1 cellular context compared by ENCODE assay signal in the genomic region with DNA sequence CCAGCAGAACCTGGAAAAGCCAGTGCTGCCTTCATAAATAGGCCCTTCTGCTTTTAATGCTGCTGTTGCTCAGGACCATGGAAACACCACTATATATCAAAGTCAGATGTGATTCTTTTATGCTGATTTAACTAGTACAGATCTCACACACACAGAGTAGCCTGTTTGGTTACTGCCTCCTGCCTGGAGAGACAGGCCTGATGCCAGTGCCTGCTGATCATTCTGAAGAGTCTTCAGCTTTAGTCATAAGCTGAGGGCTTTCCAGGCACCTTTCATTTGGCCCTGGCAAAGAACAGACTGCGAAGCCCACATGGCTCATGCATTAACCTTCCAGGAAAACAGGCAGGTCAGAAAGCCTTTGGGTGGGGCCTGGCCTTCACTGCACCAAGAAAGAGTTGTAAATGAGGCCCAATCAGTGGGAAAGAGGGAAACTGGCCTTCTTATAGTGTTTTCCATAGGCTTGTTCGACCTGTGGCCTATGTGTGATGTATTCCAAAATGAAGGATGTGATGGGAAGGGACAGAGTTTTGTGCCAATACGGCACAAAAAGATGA.
TF ChIP-seq lines count a peak whose summit lies in the region.

No MANE protein-coding gene starts in this region.

TF ChIP-seq in SK-N-SH treated with all-trans-retinoic acid at 6 μM for 48 hours, 23 proteins besides CTCF, POLR2A, EP300 and RAD21 (continued from another document):
- TF ChIP-seq, protein P1, sequence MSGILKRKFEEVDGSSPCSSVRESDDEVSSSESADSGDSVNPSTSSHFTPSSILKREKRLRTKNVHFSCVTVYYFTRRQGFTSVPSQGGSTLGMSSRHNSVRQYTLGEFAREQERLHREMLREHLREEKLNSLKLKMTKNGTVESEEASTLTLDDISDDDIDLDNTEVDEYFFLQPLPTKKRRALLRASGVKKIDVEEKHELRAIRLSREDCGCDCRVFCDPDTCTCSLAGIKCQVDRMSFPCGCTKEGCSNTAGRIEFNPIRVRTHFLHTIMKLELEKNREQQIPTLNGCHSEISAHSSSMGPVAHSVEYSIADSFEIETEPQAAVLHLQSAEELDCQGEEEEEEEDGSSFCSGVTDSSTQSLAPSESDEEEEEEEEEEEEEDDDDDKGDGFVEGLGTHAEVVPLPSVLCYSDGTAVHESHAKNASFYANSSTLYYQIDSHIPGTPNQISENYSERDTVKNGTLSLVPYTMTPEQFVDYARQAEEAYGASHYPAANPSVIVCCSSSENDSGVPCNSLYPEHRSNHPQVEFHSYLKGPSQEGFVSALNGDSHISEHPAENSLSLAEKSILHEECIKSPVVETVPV (CRISPR knock-in tag; IDR thresholded peaks at IDR 0.05): no peak
- TF ChIP-seq ESRRG (CRISPR knock-in tag; IDR thresholded peaks at IDR 0.05) (no peak), ZFP30 (CRISPR knock-in tag; IDR thresholded peaks at IDR 0.05) (no peak), BACH2 (CRISPR knock-in tag; IDR thresholded peaks at IDR 0.05; ENCODE audit: borderline replicate concordance) (no peak), CSDC2 (CRISPR knock-in tag; IDR thresholded peaks at IDR 0.05) (no peak), GLIS3 (CRISPR knock-in tag; IDR thresholded peaks at IDR 0.05) (no peak)
